10 cellular contexts compared by ENCODE assay signal in the genomic region with DNA sequence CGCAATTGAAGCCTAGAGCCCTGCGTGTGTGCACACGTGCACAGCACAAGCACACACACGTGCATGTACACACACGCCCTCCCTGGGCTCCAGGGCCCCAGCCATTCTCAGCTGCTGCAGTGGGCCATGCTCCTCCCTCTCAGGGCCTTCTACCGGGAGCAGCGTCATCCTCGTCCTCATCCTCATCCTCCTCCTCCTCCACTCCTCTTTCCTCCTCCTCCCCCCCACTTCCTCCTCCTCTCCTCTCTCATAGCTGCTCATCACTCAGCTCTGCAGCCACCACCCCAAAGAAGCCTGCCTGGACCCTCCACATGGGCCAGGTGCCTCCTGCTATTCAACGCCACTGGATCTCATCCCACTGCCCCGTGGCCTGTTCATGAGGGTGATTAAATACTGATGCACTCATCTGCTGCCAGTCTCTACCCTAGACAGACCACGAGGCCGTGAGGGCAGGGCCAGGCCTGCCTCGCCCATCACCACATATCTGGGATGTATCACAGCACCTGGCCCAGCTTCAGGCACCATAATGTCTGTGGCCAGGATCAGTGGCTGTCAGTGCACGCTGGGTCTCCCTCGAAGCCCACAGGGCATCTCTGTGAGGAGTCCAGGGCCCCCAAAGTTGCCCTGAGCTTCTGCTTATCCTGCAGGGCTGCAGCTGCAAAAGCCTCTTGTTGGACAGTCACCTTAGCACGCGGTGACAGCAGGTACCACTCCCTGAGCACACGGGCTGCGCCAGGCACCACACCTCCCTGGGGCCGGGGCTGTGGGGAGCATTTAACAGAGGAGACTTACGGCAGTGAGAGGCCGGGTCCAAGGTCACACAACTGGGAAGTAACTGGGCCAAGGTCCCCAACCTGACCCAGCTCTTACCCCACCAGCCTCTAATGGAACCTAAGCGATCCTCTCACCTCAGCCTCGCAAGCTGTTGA. TPM values are rescaled to one million over a fixed set of nuclear protein-coding genes. Genes with fewer than 3 reads are reported as not detected.
A peak's percentile ranks its signal among the peaks of the same experiment; 100 is the strongest.
DNase-seq lines count a peak whose midpoint lies in the region; ATAC-seq, FAIRE-seq and TF ChIP-seq lines count a peak whose summit lies in the region.
"Had no signal": no experiment of that assay in that cellular context is flagged by ENCODE, and none has a peak within 500 bp of the region (broad histone marks: within the 10 kb centered on the region; RNA-seq: fewer than 3 reads in every experiment).

No MANE protein-coding gene starts in this region.

- H4K5ac ChIP-seq in H1 (ENCODE audit: insufficient read length, low read depth, low read length) = no peak overlapping the region

- no peak overlapping the region for H2BK20ac ChIP-seq in H1 (ENCODE audit: low read length)

- no peaks in the 10 kb centered on the region for H3K27me3 ChIP-seq in CD8-positive, alpha-beta T cell (ENCODE audit: insufficient read depth, low read length)
- H3K27me3 ChIP-seq in H1 (replicated peaks in 1 of 4; ENCODE audit: control insufficient read depth in 3 of 4, extremely low read depth in 1 of 4, insufficient read depth in 3 of 4, low read length in 3 of 4) (no peaks in the 10 kb centered on the region), psoas muscle (ENCODE audit: insufficient read depth in 3 of 3, low read length in 2 of 3) (no peaks in the 10 kb centered on the region)

- 0 out of 2 replicates have a peak overlapping the region, but pooled peaks have one; percentile 15 for H4K8ac ChIP-seq in H1 (ENCODE audit: extremely low read depth, insufficient read depth, low read length)

- H3K79me1 ChIP-seq in H1 (ENCODE audit: low read depth, low read length) = no peaks in the 10 kb centered on the region

- ATAC-seq in CD8-positive, alpha-beta T cell = peak; percentile 14
- ATAC-seq in psoas muscle (peak; percentile 31 to 57 (median 44)), GM18867 (IDR thresholded peaks at IDR 0.05; ENCODE audit: unreplicated experiment) (no peak), HG02571 (IDR thresholded peaks at IDR 0.05; ENCODE audit: unreplicated experiment) (no peak), GM18511 (IDR thresholded peaks at IDR 0.05; ENCODE audit: unreplicated experiment) (no peak)

- 0 out of 2 replicates have a peak overlapping the region, but pooled peaks have one; percentile 2 for H2BK5ac ChIP-seq in H1 (ENCODE audit: low read depth, low read length)

- 0 out of 2 replicates have a peak overlapping the region, but pooled peaks have one; percentile 10 for H2BK15ac ChIP-seq in H1 (ENCODE audit: low read length)

- H3K27ac Mint-ChIP-seq in CD8-positive, alpha-beta T cell = peak overlapping the region; percentile 99
- H3K27ac Mint-ChIP-seq in T-helper 2 cell treated with Interferon-gamma antibody and Interleukin-4, amounts not matched to agents 5 μg/mL and 100 μg/mL, for 36 hours = peak overlapping the region; percentile 93

- H2AFZ ChIP-seq in H1 (ENCODE audit: low read length) = no peak overlapping the region

- intact Hi-C loops in CD8-positive, alpha-beta T cell (cut with DNase I, micrococcal nuclease) = no loop called here
- intact Hi-C loops in psoas muscle (cut with DNase I) = no loop called here

- no peaks in the 10 kb centered on the region for H3K79me2 ChIP-seq in H1 (ENCODE audit: control insufficient read depth in 1 of 2, insufficient read depth in 2 of 2, low read length in 2 of 2)

- CTCF ChIA-PET in CD8-positive, alpha-beta T cell (lab: Charles Lee) = interaction anchor here (1.8 to 4.8 kb wide), 3 partner anchors 10 to 14 kb away, joined by 4 to 28 read pairs (median 6); a partner anchor contains a TSS
- CTCF ChIA-PET in H1 (lab: Charles Lee; ENCODE audit: partially characterized antibody) = interaction anchor here (0.8 to 2.3 kb wide), 5 partner anchors 9 to 70 kb away, joined by 3 to 9 read pairs (median 4); a partner anchor contains a TSS

- no peak overlapping the region for H3K4ac ChIP-seq in H1 (replicated peaks; ENCODE audit: insufficient read length, low read depth, low read length)

- peaks cover 84% of the 10 kb centered on the region for H3K4me1 Mint-ChIP-seq in CD8-positive, alpha-beta T cell (ENCODE audit: low read depth)
- peaks cover 64% of the 10 kb centered on the region for H3K4me1 Mint-ChIP-seq in T-helper 2 cell treated with Interferon-gamma antibody and Interleukin-4, amounts not matched to agents 5 μg/mL and 100 μg/mL, for 36 hours (ENCODE audit: low read depth)

- no peak overlapping the region for H2BK120ac ChIP-seq in H1 (replicated peaks; ENCODE audit: low read depth, low read length)

- H3K4me3 ChIP-seq in CD8-positive, alpha-beta T cell (ENCODE audit: low read depth, low read length) = peak overlapping the region; percentile 32
- H3K4me3 ChIP-seq in H1 (ENCODE audit: extremely low read depth in 1 of 4, insufficient read depth in 2 of 4, low read depth in 3 of 4, low read length in 4 of 4) (no peak overlapping the region), psoas muscle (no peak overlapping the region)

- H3K36me3 ChIP-seq in CD8-positive, alpha-beta T cell (ENCODE audit: insufficient read depth, low read length) = peaks cover 8% of the 10 kb centered on the region
- no peaks in the 10 kb centered on the region for H3K36me3 ChIP-seq in H1 (ENCODE audit: control insufficient read depth in 2 of 4, insufficient read depth in 4 of 4, low read length in 3 of 4)
- peaks cover 0 to 12% of the 10 kb centered on the region in 2 donors for H3K36me3 ChIP-seq in psoas muscle (ENCODE audit: insufficient read depth in 1 of 2, low read depth in 1 of 2)

- H4K20me1 ChIP-seq in H1 (replicated peaks in 1 of 2; ENCODE audit: control insufficient read depth in 1 of 2, insufficient read depth in 2 of 2, low read length in 2 of 2) = no peaks in the 10 kb centered on the region

- H3K9me3 Mint-ChIP-seq in CD8-positive, alpha-beta T cell = no peaks in the 10 kb centered on the region
- H3K9me3 Mint-ChIP-seq in T-helper 2 cell treated with Interferon-gamma antibody and Interleukin-4, amounts not matched to agents 5 μg/mL and 100 μg/mL, for 36 hours = no peaks in the 10 kb centered on the region

- peak overlapping the region; percentile 82 for H3K4me3 Mint-ChIP-seq in CD8-positive, alpha-beta T cell
- peak overlapping the region; percentile 90 for H3K4me3 Mint-ChIP-seq in T-helper 2 cell treated with Interferon-gamma antibody and Interleukin-4, amounts not matched to agents 5 μg/mL and 100 μg/mL, for 36 hours

- WGBS in H1 (ENCODE audit: extremely low coverage in 1 of 2, insufficient coverage in 1 of 2, insufficient read length in 1 of 2, insufficient replicate concordance in 2 of 2, low coverage in 1 of 2, low lambda C conversion rate in 2 of 2, missing lambda C conversion rate in 1 of 2), 2 experiments = 90% methylated on average over 22 of the region's 24 CpGs; no CpG with 5 or more reads in 1 of the 2 experiments
- WGBS in psoas muscle, 3 donors = 49 to 61% (median 50%) methylated on average over 24 of the region's 24 CpGs

- TF ChIP-seq CTCF in CD8-positive, alpha-beta T cell (IDR thresholded peaks at IDR 0.05) = no peak
- TF ChIP-seq CTCF in H1 (IDR thresholded peaks at IDR 0.05; ENCODE audit: control extremely low read depth in 1 of 3, insufficient read depth in 1 of 3, low read depth in 1 of 3, low read length in 3 of 3) (no peak), psoas muscle (IDR thresholded peaks at IDR 0.05) (no peak), GM20000 (IDR thresholded peaks at IDR 0.05; ENCODE audit: extremely low read depth, missing control alignments) (no peak)

- no peak for FAIRE-seq in H1 (lab: Jason Lieb, UNC)
- FAIRE-seq: astrocyte had no signal

- H3K27me3 Mint-ChIP-seq in CD8-positive, alpha-beta T cell (ENCODE audit: low read depth) = no peaks in the 10 kb centered on the region
- no peaks in the 10 kb centered on the region for H3K27me3 Mint-ChIP-seq in T-helper 2 cell treated with Interferon-gamma antibody and Interleukin-4, amounts not matched to agents 5 μg/mL and 100 μg/mL, for 36 hours (ENCODE audit: low read depth)

- peaks cover 86% of the 10 kb centered on the region for H3K4me1 ChIP-seq in CD8-positive, alpha-beta T cell (ENCODE audit: insufficient read depth, low read length)
- peaks cover 3 to 8% (median 6%) of the 10 kb centered on the region in 4 experiments for H3K4me1 ChIP-seq in H1 (replicated peaks in 1 of 4; ENCODE audit: control insufficient read depth in 3 of 4, insufficient read depth in 4 of 4, low read length in 3 of 4)
- peaks cover 60% of the 10 kb centered on the region for H3K4me1 ChIP-seq in psoas muscle

- DNase-seq in CD8-positive, alpha-beta T cell = peak in 3 of 7 experiments; percentile 51 to 70 (median 51)
- DNase-seq in T-helper 2 cell treated with Interferon-gamma antibody and Interleukin-4, amounts not matched to agents 5 μg/mL and 100 μg/mL, for 36 hours (ENCODE audit: low spot score) = no peak
- no peak for DNase-seq in H1 (ENCODE audit: low read depth in 1 of 2, low spot score in 2 of 2)
- DNase-seq in psoas muscle = peak in 1 of 2 donors; percentile 78
- DNase-seq in GM20000 (ENCODE audit: low spot score) = no peak
- DNase-seq: occipital lobe had no signal

- 0 out of 2 replicates have a peak overlapping the region, but pooled peaks have one; percentile 39 for H2AK5ac ChIP-seq in H1 (ENCODE audit: low read depth, low read length)

- POLR2A ChIA-PET in CD8-positive, alpha-beta T cell (lab: Charles Lee) = interaction anchor here (0.9 to 19.9 kb wide), 4 partner anchors 8 to 13 kb away, joined by 4 to 490 read pairs (median 6); no protein-coding TSS in a partner anchor
- POLR2A ChIA-PET in H1 (lab: Charles Lee; ENCODE audit: partially characterized antibody) = interaction anchor here (0.6 kb wide), 1 partner anchor 159 kb away, joined by 3 read pairs; no protein-coding TSS in a partner anchor

- H3K27ac ChIP-seq in CD8-positive, alpha-beta T cell (ENCODE audit: low read depth, low read length) = peak overlapping the region; percentile 70
- H3K27ac ChIP-seq in H1 (ENCODE audit: low read depth, low read length) = no peak overlapping the region
- H3K27ac ChIP-seq in psoas muscle = peak overlapping the region; percentile 73

- no peaks in the 10 kb centered on the region for H3K9me3 ChIP-seq in CD8-positive, alpha-beta T cell (ENCODE audit: low read length)
- H3K9me3 ChIP-seq in H1 (ENCODE audit: insufficient read depth in 2 of 2, low read depth in 1 of 2, low read length in 1 of 2) = no peaks in the 10 kb centered on the region
- no peaks in the 10 kb centered on the region for H3K9me3 ChIP-seq in psoas muscle

- no peak overlapping the region for H2BK12ac ChIP-seq in H1 (ENCODE audit: low read depth, low read length)

- no peak overlapping the region for H3K23ac ChIP-seq in H1 (ENCODE audit: insufficient read length)

- no peak overlapping the region for H3K14ac ChIP-seq in H1 (ENCODE audit: insufficient read length)

- H3K56ac ChIP-seq in H1 (replicated peaks; ENCODE audit: insufficient read length, low read depth, low read length) = no peak overlapping the region

- no peak overlapping the region for H3K4me2 ChIP-seq in H1 (ENCODE audit: insufficient read depth in 1 of 2, low read depth in 2 of 2, low read length in 2 of 2)

- H3K18ac ChIP-seq in H1 (ENCODE audit: extremely low read depth, low read length) = no peak overlapping the region

- no peaks in the 10 kb centered on the region; the same call in 1 of the 2 replicates for H3K23me2 ChIP-seq in H1 (ENCODE audit: low read depth, low read length)

- H3K36me3 Mint-ChIP-seq in CD8-positive, alpha-beta T cell = peaks cover 43% of the 10 kb centered on the region
- H3K36me3 Mint-ChIP-seq in T-helper 2 cell treated with Interferon-gamma antibody and Interleukin-4, amounts not matched to agents 5 μg/mL and 100 μg/mL, for 36 hours (ENCODE audit: low read depth) = peaks cover 57% of the 10 kb centered on the region

- no peak for TF ChIP-seq POLR2A in H1 (IDR thresholded peaks at IDR 0.05; ENCODE audit: control extremely low read depth in 1 of 2, low read depth in 2 of 2, low read length in 2 of 2)

- H3K9ac ChIP-seq in H1 (replicated peaks in 1 of 4; ENCODE audit: extremely low read depth in 1 of 4, low read depth in 3 of 4, low read length in 3 of 4) = no peak overlapping the region

- TF ChIP-seq RAD21 in H1 (IDR thresholded peaks at IDR 0.05 in 1 of 2, conservative IDR thresholded peaks at IDR 0.05 in 1 of 2; ENCODE audit: low read depth in 2 of 2, low read length in 2 of 2) = no peak

- TF ChIP-seq EP300 in H1 (IDR thresholded peaks at IDR 0.05; ENCODE audit: borderline replicate concordance in 1 of 2, low read depth in 2 of 2, low read length in 2 of 2) = no peak

- no peak overlapping the region for H4K91ac ChIP-seq in H1 (replicated peaks; ENCODE audit: insufficient read length, low read length)

RNA-seq across cellular contexts. Expression of a gene that starts 9.7 kb away (rescaled TPM):
- 10 to 100 TPM; 44.0 to 44.2 TPM for total RNA-seq in CD8-positive, alpha-beta T cell
- 3.1 and 3.5 TPM in 2 replicates for total RNA-seq in H1 (2021; fragmentation: NEBNext Ultra II Directional; extraction: Animal tissue kit (Norgen Biotek cat#: 25700))
- polyA plus RNA-seq in H1 (2011; rRNA removed) (3.1 and 4.1 TPM in 2 replicates), psoas muscle (10 to 100 TPM in 1 of 3 donors, 1 to 10 TPM in 2; 4.3 to 11.5 (median 5.3) TPM)
- 2.5 TPM for polyA plus RNA-seq in H1 (2011; cell fraction: cytosol; rRNA removed)
- polyA plus RNA-seq in H1 (2011; cell fraction: nucleus; rRNA removed) = 5.1 TPM
- 2.3 to 3.0 TPM (median 2.9 TPM) in 4 replicates for polyA plus RNA-seq in H1 (2012, experiment 1 of 2)
- 3.0 TPM for polyA plus RNA-seq in H1 (2012, experiment 2 of 2)
- polyA plus RNA-seq in H1 (2013, experiment 1 of 2) = 1.2 TPM
- 1.4 TPM for polyA plus RNA-seq in H1 (2013, experiment 2 of 2)
- 3.0 and 3.1 TPM in 2 replicates for polyA minus RNA-seq in H1 (2011; rRNA and poly(A)+ RNA removed)
- 2.4 TPM for polyA minus RNA-seq in H1 (2011; cell fraction: cytosol; rRNA and poly(A)+ RNA removed)
- 1.7 TPM for polyA minus RNA-seq in H1 (2011; cell fraction: nucleus; rRNA and poly(A)+ RNA removed)
- 10 to 100 TPM in 3 of 4 donors, 1 to 10 TPM in 1; 6.1 to 17.6 (median 14.2) TPM for total RNA-seq in psoas muscle

RNA-seq across cellular contexts. Expression of a gene that starts 23.0 kb away (rescaled TPM):
- total RNA-seq in CD8-positive, alpha-beta T cell = not detected
- 3.4 TPM in 2 replicates for total RNA-seq in H1 (2021; fragmentation: NEBNext Ultra II Directional; extraction: Animal tissue kit (Norgen Biotek cat#: 25700))
- 3.9 and 5.0 TPM in 2 replicates for polyA plus RNA-seq in H1 (2011; rRNA removed)
- polyA plus RNA-seq in H1 (2011; cell fraction: cytosol; rRNA removed) = 4.2 TPM
- 3.9 TPM for polyA plus RNA-seq in H1 (2011; cell fraction: nucleus; rRNA removed)
- 2.0 to 3.0 TPM (median 2.6 TPM) in 4 replicates for polyA plus RNA-seq in H1 (2012, experiment 1 of 2)
- polyA plus RNA-seq in H1 (2012, experiment 2 of 2) = 4.4 TPM
- polyA plus RNA-seq in H1 (2013, experiment 1 of 2) = 1.6 TPM
- 1.5 TPM for polyA plus RNA-seq in H1 (2013, experiment 2 of 2)
- 2.3 TPM in 2 replicates for polyA minus RNA-seq in H1 (2011; rRNA and poly(A)+ RNA removed)
- 3.4 TPM for polyA minus RNA-seq in H1 (2011; cell fraction: cytosol; rRNA and poly(A)+ RNA removed)
- 4.0 TPM for polyA minus RNA-seq in H1 (2011; cell fraction: nucleus; rRNA and poly(A)+ RNA removed)
- total RNA-seq in psoas muscle = 100 to 1,000 TPM in 2 of 4 donors, 10 to 100 TPM in 2; 31.0 to 131 (median 94.5) TPM
- 100 to 1,000 TPM in 1 of 3 donors, 10 to 100 TPM in 2; 19.4 to 156 (median 90.5) TPM for polyA plus RNA-seq in psoas muscle

Comparison
In these comparisons a context has a peak if more than half of its experiments do, and no peak if none do; other contexts are left out.
1. ATAC-seq: peak in CD8-positive, alpha-beta T cell (single experiment) and psoas muscle (4 of 4); none in GM18867 (single experiment), HG02571 (single experiment) and GM18511 (single experiment).